ENCODE assay signal across 1 cellular context in genomic region chr2:82109418-82109817, GRCh38.
TF ChIP-seq lines count a peak whose summit lies in the region.

No MANE protein-coding gene starts in this region.

TF ChIP-seq in GM12878, 131 proteins besides CTCF, POLR2A, EP300 and RAD21 (continued from another document):
- no peak for TF ChIP-seq E2F4 (IDR thresholded peaks at IDR 0.05; ENCODE audit: low read depth, low read length)
TF ChIP-seq in GM12878: peak in this region for 0.
